8 cellular contexts compared by ENCODE assay signal in the genomic region with DNA sequence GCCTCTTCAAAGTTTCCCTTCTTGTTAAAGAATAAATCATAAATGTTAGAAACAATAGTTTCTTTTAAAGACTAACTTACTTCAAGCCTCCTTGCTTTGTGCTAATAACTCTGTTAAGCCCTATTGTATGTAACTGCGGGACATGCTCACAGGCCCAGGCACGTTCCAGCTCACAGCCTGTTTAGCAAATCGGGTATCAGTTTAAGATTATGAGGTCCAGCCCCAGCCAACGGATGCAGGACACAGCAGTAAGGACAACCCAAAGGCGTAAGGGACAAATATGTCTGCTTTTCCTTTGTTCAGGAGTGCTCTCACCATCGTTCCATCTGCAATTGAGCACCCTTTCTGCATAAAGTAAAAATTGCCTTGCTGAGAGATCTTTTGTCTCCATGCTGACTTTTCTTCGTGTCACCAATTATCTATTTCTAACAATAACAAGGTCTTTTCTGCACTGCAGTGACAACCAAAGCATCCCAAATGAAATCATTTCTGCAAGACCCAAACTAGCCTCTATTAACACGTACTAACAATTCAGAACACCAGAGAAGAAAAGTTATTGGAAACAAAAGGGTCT. TPM values are rescaled to one million over a fixed set of nuclear protein-coding genes. Genes with fewer than 3 reads are reported as not detected.
DNase-seq lines count a peak whose midpoint lies in the region; ATAC-seq and TF ChIP-seq lines count a peak whose summit lies in the region.

No MANE protein-coding gene starts in this region.

- ATAC-seq in esophagus mucosa (peak; percentile 48), psoas muscle (no peak), HG03342 (IDR thresholded peaks at IDR 0.05; ENCODE audit: unreplicated experiment) (no peak), GM21423 (IDR thresholded peaks at IDR 0.05; ENCODE audit: unreplicated experiment) (no peak)

- H3K36me3 ChIP-seq in SJSA1, result peaks cover 28% of the 10 kb centered on the region
- peaks cover 0 to 11% of the 10 kb centered on the region in 2 donors for H3K36me3 ChIP-seq in psoas muscle (ENCODE audit: insufficient read depth in 1 of 2, low read depth in 1 of 2)

- H3K4me1 ChIP-seq in SJSA1 (replicated peaks) (peaks cover 10% of the 10 kb centered on the region), psoas muscle (peaks cover 27% of the 10 kb centered on the region)

- no peaks in the 10 kb centered on the region for H3K9me3 ChIP-seq in SJSA1 (replicated peaks)
- H3K9me3 ChIP-seq in psoas muscle, result no peaks in the 10 kb centered on the region

- H3K4me3 ChIP-seq in GM12865 (ENCODE audit: low read depth, low read length) (peak overlapping the region; percentile 94), SJSA1 (peak overlapping the region; percentile 69), psoas muscle (peak overlapping the region; percentile 89)

- TF ChIP-seq CTCF in GM12865 (IDR thresholded peaks at IDR 0.05; ENCODE audit: insufficient read depth, low read depth, low read length, missing control alignments) (no peak), psoas muscle (IDR thresholded peaks at IDR 0.05) (no peak)

- H3K27ac ChIP-seq in SJSA1 (no peak overlapping the region), psoas muscle (peak overlapping the region; percentile 88)

- no peaks in the 10 kb centered on the region for H3K27me3 ChIP-seq in SJSA1 (replicated peaks)
- no peaks in the 10 kb centered on the region for H3K27me3 ChIP-seq in psoas muscle (ENCODE audit: insufficient read depth in 3 of 3, low read length in 2 of 3)

- intact Hi-C loops in psoas muscle (cut with DNase I), result no loop called here

- WGBS in psoas muscle, 3 donors, result 86 to 89% (median 89%) methylated on average over 8 of the region's 8 CpGs

- DNase-seq in GM12865 (ENCODE audit: low read depth) (no peak), SJSA1 (ENCODE audit: low read depth in 1 of 2, low spot score in 2 of 2) (no peak), psoas muscle (no peak), islet precursor cell (no peak), NCI-H446 treated with DMSO at 0.1 percent for 48 hours (lab: John Stamatoyannopoulos, UW) (no peak)

RNA-seq across cellular contexts. Expression of a gene that starts 1.4 kb away (rescaled TPM):
- total RNA-seq in SJSA1 (2014; rRNA removed; shearing (Covaris generic)), result 0.50 and 2.2 TPM in 2 replicates
- total RNA-seq in esophagus mucosa (0.84 TPM), psoas muscle (1 to 10 TPM in 2 of 4 donors, under 1 TPM in 2; 0.61 to 1.5 (median 1.0) TPM)
- under 1 TPM; 0.33 to 0.47 (median 0.38) TPM for polyA plus RNA-seq in psoas muscle

RNA-seq across cellular contexts. Expression of a gene that starts 1.7 kb away (rescaled TPM):
- total RNA-seq in SJSA1 (2014; rRNA removed; shearing (Covaris generic)), result 35.4 and 45.5 TPM in 2 replicates
- total RNA-seq in esophagus mucosa (15.3 TPM), psoas muscle (10 to 100 TPM in 3 of 4 donors, 1 to 10 TPM in 1; 9.5 to 22.6 (median 18.3) TPM)
- 10 to 100 TPM; 22.0 to 44.1 (median 25.2) TPM for polyA plus RNA-seq in psoas muscle

RNA-seq across cellular contexts. Expression of a gene that starts 29.8 kb away (rescaled TPM):
- total RNA-seq in SJSA1 (2014; rRNA removed; shearing (Covaris generic)), result 281 and 359 TPM in 2 replicates
- total RNA-seq in esophagus mucosa (64.5 TPM), psoas muscle (10 to 100 TPM; 74.3 to 90.7 (median 86.7) TPM)
- polyA plus RNA-seq in psoas muscle, result 100 to 1,000 TPM in 2 of 3 donors, 10 to 100 TPM in 1; 64.4 to 161 (median 104) TPM

RNA-seq across cellular contexts. Expression of a gene that starts 54.6 kb away (rescaled TPM):
- 171 and 226 TPM in 2 replicates for total RNA-seq in SJSA1 (2014; rRNA removed; shearing (Covaris generic))
- total RNA-seq in esophagus mucosa (49.3 TPM), psoas muscle (10 to 100 TPM; 78.2 to 89.1 (median 81.8) TPM)
- polyA plus RNA-seq in psoas muscle, result 100 to 1,000 TPM in 1 of 3 donors, 10 to 100 TPM in 2; 66.1 to 118 (median 85.5) TPM
